8 cellular contexts compared by ENCODE assay signal in the genomic region with DNA sequence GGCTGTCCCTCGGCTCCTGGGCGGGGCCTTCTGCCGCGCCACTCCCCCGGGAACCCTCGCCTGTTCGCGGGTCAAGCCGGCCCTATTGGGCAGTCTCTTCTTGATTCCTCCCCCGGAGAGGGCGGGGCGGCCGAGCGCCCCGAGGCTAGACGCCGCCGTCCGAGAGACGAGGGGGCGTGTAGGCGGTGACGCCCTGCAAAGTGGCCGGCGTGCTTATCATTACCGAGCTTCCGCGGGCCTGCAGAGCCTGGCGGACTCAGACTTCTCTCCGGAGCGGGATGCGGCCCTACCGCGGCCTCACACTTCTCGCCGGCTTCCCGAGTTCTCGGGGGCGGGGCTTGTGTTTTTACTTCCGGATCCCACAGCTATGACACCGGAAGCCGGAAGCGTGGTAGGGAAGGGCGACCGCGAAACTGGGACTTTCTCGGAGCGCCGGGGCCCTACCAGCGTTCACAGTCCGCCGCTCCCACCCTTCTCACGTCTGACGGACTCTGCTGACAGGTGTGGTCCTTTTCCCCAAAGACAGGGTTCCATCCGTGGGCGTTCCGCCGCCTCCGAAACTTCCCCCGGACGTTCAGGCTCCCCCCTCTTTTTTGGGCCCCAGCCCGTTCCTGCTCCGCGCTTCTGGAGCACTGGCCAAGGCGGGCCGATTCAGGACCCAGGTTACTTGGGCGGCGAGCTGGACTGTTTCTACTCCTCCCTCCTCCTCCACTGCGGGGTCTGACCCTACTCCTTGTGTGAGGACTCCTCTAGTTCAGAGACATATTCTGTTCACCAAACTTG. TPM values are rescaled to one million over a fixed set of nuclear protein-coding genes. Genes with fewer than 3 reads are reported as not detected.
DNase-seq lines count a peak whose midpoint lies in the region; TF ChIP-seq lines count a peak whose summit lies in the region.

A gene with protein sequence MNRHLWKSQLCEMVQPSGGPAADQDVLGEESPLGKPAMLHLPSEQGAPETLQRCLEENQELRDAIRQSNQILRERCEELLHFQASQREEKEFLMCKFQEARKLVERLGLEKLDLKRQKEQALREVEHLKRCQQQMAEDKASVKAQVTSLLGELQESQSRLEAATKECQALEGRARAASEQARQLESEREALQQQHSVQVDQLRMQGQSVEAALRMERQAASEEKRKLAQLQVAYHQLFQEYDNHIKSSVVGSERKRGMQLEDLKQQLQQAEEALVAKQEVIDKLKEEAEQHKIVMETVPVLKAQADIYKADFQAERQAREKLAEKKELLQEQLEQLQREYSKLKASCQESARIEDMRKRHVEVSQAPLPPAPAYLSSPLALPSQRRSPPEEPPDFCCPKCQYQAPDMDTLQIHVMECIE (plus strand): TSS at position 376 of the 783 bp plus-strand sequence. CDS start 4,383 bp downstream, outside the sequence.

- TF ChIP-seq CTCF in HFFc6 (IDR thresholded peaks at IDR 0.05) (no peak), NB4 (IDR thresholded peaks at IDR 0.05; ENCODE audit: low read depth, low read length) (no peak)

- peak within 1 kb of the TSS; percentile 98 for H3K27ac Mint-ChIP-seq in HFFc6
- H3K27ac Mint-ChIP-seq in activated naive CD4-positive, alpha-beta T cell treated with anti-CD3 and anti-CD28 coated beads, Interleukin-2, amount 10 ng/mL, durations not matched to agents 7 days and 5 days, result peak within 1 kb of the TSS; percentile 95

- CTCF ChIA-PET in activated naive CD4-positive, alpha-beta T cell treated with anti-CD3 and anti-CD28 coated beads, Interleukin-2, amount 10 ng/mL, durations not matched to agents 7 days and 5 days (lab: Charles Lee), result no interaction called here

- peak within 1 kb of the TSS; percentile 97 for H3K4me3 Mint-ChIP-seq in HFFc6
- peak within 1 kb of the TSS; percentile 91 for H3K4me3 Mint-ChIP-seq in activated naive CD4-positive, alpha-beta T cell treated with anti-CD3 and anti-CD28 coated beads, Interleukin-2, amount 10 ng/mL, durations not matched to agents 7 days and 5 days

- H3K27ac ChIP-seq in SK-N-MC, result peak within 1 kb of the TSS; percentile 95
- H3K27ac ChIP-seq in temporal lobe (ENCODE audit: low read depth, low read length), result peak within 1 kb of the TSS; percentile 47

- no peaks in the 10 kb centered on the region for H3K9me3 ChIP-seq in SK-N-MC (ENCODE audit: low read depth, low read length)

- peaks cover 33% of the 10 kb centered on the region for H3K36me3 Mint-ChIP-seq in HFFc6 (ENCODE audit: low read depth)
- peaks cover 38% of the 10 kb centered on the region for H3K36me3 Mint-ChIP-seq in activated naive CD4-positive, alpha-beta T cell treated with anti-CD3 and anti-CD28 coated beads, Interleukin-2, amount 10 ng/mL, durations not matched to agents 7 days and 5 days

- H3K9ac ChIP-seq in SK-N-MC (ENCODE audit: insufficient read length), result peak within 1 kb of the TSS; percentile 89

- DNase-seq in GM04504 (ENCODE audit: low read depth) (peak; percentile 77), HFFc6 (peak; percentile 81), NB4 (ENCODE audit: low read depth) (peak; percentile 91), SK-N-MC (ENCODE audit: low read depth, low spot score) (no peak), germinal center (ENCODE audit: low spot score) (peak; percentile 90), occipital lobe (lab: John Stamatoyannopoulos, UW) (peak; percentile 89)
- DNase-seq in activated naive CD4-positive, alpha-beta T cell treated with anti-CD3 and anti-CD28 coated beads, Interleukin-2, amount 10 ng/mL, durations not matched to agents 7 days and 5 days, result peak; percentile 92

- H3K4me1 Mint-ChIP-seq in HFFc6 (ENCODE audit: low read depth), result peaks cover 42% of the 10 kb centered on the region
- peaks cover 58% of the 10 kb centered on the region for H3K4me1 Mint-ChIP-seq in activated naive CD4-positive, alpha-beta T cell treated with anti-CD3 and anti-CD28 coated beads, Interleukin-2, amount 10 ng/mL, durations not matched to agents 7 days and 5 days

- peak; percentile 55 for TF ChIP-seq POLR2A in NB4 (IDR thresholded peaks at IDR 0.05; ENCODE audit: extremely low read depth, insufficient read length)

- H3K4me3 ChIP-seq in NB4 (ENCODE audit: low read depth, low read length) (peak within 1 kb of the TSS; percentile 98), SK-N-MC (peak within 1 kb of the TSS; percentile 87)

- H3K36me3 ChIP-seq in SK-N-MC (ENCODE audit: insufficient read depth, low read length), result peaks cover 5% of the 10 kb centered on the region; the same call in 1 of the 2 replicates

- H3K27me3 Mint-ChIP-seq in HFFc6 (ENCODE audit: insufficient read depth), result no peaks in the 10 kb centered on the region; the same call in 1 of the 2 replicates
- no peaks in the 10 kb centered on the region for H3K27me3 Mint-ChIP-seq in activated naive CD4-positive, alpha-beta T cell treated with anti-CD3 and anti-CD28 coated beads, Interleukin-2, amount 10 ng/mL, durations not matched to agents 7 days and 5 days

- no peaks in the 10 kb centered on the region for H3K9me3 Mint-ChIP-seq in HFFc6
- no peaks in the 10 kb centered on the region for H3K9me3 Mint-ChIP-seq in activated naive CD4-positive, alpha-beta T cell treated with anti-CD3 and anti-CD28 coated beads, Interleukin-2, amount 10 ng/mL, durations not matched to agents 7 days and 5 days

RNA-seq across cellular contexts. Expression of the gene that starts here (rescaled TPM):
- 10 to 100 TPM; 32.5 to 38.9 (median 37.5) TPM for total RNA-seq in HFFc6 (2021; fragmentation: NEBNext Ultra II Directional; extraction: Animal tissue kit (Norgen Biotek cat#: 25700))
- total RNA-seq in occipital lobe (5.5 TPM), temporal lobe (4.2 TPM)
